Comparison of ENCODE assay signal across 20 cellular contexts in the genomic region with DNA sequence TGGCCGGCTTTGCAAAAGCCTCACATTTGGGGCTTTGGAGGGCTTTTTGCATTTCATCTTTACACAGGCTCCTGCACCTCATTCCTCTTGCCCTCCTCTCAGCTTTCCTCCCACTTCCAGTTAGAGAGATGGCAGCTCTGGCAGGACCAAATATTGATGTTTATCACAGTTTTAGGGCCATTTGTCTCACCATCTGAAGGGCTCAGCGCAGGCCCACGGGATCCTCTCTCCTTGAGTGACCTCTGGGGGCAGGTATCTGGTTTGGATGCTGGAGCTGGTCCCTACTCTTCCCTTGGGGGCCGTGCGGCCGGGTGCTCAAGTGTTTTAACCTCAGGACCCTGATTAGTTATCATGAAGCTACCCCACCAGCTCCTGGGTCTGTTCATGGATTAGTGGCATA. TPM values are rescaled to one million over a fixed set of nuclear protein-coding genes. Genes with fewer than 3 reads are reported as not detected.
DNase-seq lines count a peak whose midpoint lies in the region; ATAC-seq and TF ChIP-seq lines count a peak whose summit lies in the region.
"Had no signal": no experiment of that assay in that cellular context is flagged by ENCODE, and none has a peak within 500 bp of the region (broad histone marks: within the 10 kb centered on the region; RNA-seq: fewer than 3 reads in every experiment).

No MANE protein-coding gene starts in this region.

- H3K4me3 ChIP-seq in IMR-90 (ENCODE audit: insufficient read depth, low read depth, low read length) (no peak overlapping the region), muscle layer of colon (ENCODE audit: low read depth in 1 of 2, low read length in 2 of 2) (peak overlapping the region in 1 of 2 donors; percentile 11)
- no peak overlapping the region for H3K4me3 ChIP-seq in CD4-positive, alpha-beta memory T cell (ENCODE audit: low read length in 2 of 2)
- H3K4me3 ChIP-seq: BLaER1 treated with 17β-estradiol and CSF1 and Interleukin-3, amounts not matched to agents 10 nM and 100 nM; GM12878 had no signal

- H3K36me3 ChIP-seq in IMR-90 (ENCODE audit: control insufficient read depth, insufficient read depth, low read length) (peaks cover 12% of the 10 kb centered on the region), muscle layer of colon (ENCODE audit: insufficient read depth, low read length) (peaks cover 4% of the 10 kb centered on the region)
- no peaks in the 10 kb centered on the region for H3K36me3 ChIP-seq in CD4-positive, alpha-beta memory T cell (ENCODE audit: insufficient read depth, low read length)
- H3K36me3 ChIP-seq: BLaER1 treated with 17β-estradiol and CSF1 and Interleukin-3, amounts not matched to agents 10 nM and 100 nM had no signal

- H2AFZ ChIP-seq in IMR-90 (replicated peaks; ENCODE audit: low read length, poor library complexity): peak overlapping the region; percentile 16

- no peaks in the 10 kb centered on the region for H4K20me1 ChIP-seq in IMR-90 (ENCODE audit: insufficient read depth, low read length)

- H3K9me3 Mint-ChIP-seq in CD4-positive, alpha-beta memory T cell: peaks cover 0 to 3% (median 0%) of the 10 kb centered on the region in 8 donors
- H3K9me3 Mint-ChIP-seq: activated T-helper 17 cell treated with anti-CD3 and anti-CD28 coated beads, Interleukin-2, amount 50 U/mL, for 72 hours; immature natural killer cell had no signal

- no peak overlapping the region; the same call in 1 of the 2 replicates for H3K4me2 ChIP-seq in IMR-90 (ENCODE audit: low read depth, low read length)
- H3K4me2 ChIP-seq: BLaER1 treated with 17β-estradiol and CSF1 and Interleukin-3, amounts not matched to agents 10 nM and 100 nM had no signal

- no peak for TF ChIP-seq CTCF in IMR-90 (conservative IDR thresholded peaks at IDR 0.05; ENCODE audit: low read depth, low read length)

- peaks cover 29% of the 10 kb centered on the region for H3K9me1 ChIP-seq in IMR-90 (ENCODE audit: insufficient read depth, low read length)

- TF ChIP-seq POLR2A in IMR-90 (IDR thresholded peaks at IDR 0.05; ENCODE audit: low read depth, low read length): no peak

- H3K4me1 ChIP-seq in IMR-90 (ENCODE audit: control insufficient read depth, insufficient read depth, low read length) (peaks cover 42% of the 10 kb centered on the region), muscle layer of colon (ENCODE audit: insufficient read depth, low read length) (peaks cover 75% of the 10 kb centered on the region)
- no peaks in the 10 kb centered on the region for H3K4me1 ChIP-seq in CD4-positive, alpha-beta memory T cell (ENCODE audit: insufficient read depth, low read length)

- H3K18ac ChIP-seq in IMR-90 (ENCODE audit: low read depth, low read length): no peak overlapping the region; the same call in 1 of the 2 replicates

- no peaks in the 10 kb centered on the region for H3K36me3 Mint-ChIP-seq in CD4-positive, alpha-beta memory T cell
- H3K36me3 Mint-ChIP-seq: immature natural killer cell had no signal

- peak overlapping the region; percentile 85 for H2BK5ac ChIP-seq in IMR-90 (ENCODE audit: low read depth, low read length, poor library complexity, severe bottlenecking)

- in situ Hi-C loops in IMR-90 (cut with MboI; ENCODE audit: low sequenced_read_pairs): no loop called here

- H3K4me1 Mint-ChIP-seq in CD4-positive, alpha-beta memory T cell: no peaks in the 10 kb centered on the region
- H3K4me1 Mint-ChIP-seq: activated T-helper 17 cell treated with anti-CD3 and anti-CD28 coated beads, Interleukin-2, amount 50 U/mL, for 72 hours had no signal

- no peaks in the 10 kb centered on the region for H3K27me3 ChIP-seq in IMR-90 (ENCODE audit: control insufficient read depth, insufficient read depth, low read length)
- H3K27me3 ChIP-seq in muscle layer of colon (ENCODE audit: control insufficient read depth in 1 of 2, insufficient read depth in 2 of 2, low read length in 2 of 2): no peaks in the 10 kb centered on the region
- H3K27me3 ChIP-seq in CD4-positive, alpha-beta memory T cell (ENCODE audit: insufficient read depth, low read length): no peaks in the 10 kb centered on the region

- no peak for TF ChIP-seq RAD21 in IMR-90 (IDR thresholded peaks at IDR 0.05; ENCODE audit: low read length)

- ATAC-seq in IMR-90 (ENCODE audit: low read depth): no peak
- ATAC-seq in GM18502 (IDR thresholded peaks at IDR 0.05; ENCODE audit: poor library complexity, unreplicated experiment): no peak
- ATAC-seq: activated CD8-positive, alpha-beta T cell treated with anti-CD3 and anti-CD28 coated beads, Interleukin-2, amount 10 ng/mL, durations not matched to agents 7 days and 5 days; GM12878 had no signal

- peak overlapping the region; percentile 99 for H3K14ac ChIP-seq in IMR-90 (replicated peaks; ENCODE audit: low read depth, low read length)

- H3K27ac ChIP-seq in IMR-90 (ENCODE audit: insufficient read depth, low read length): peak overlapping the region; percentile 88
- H3K27ac ChIP-seq in cingulate gyrus (ENCODE audit: low read depth, low read length): peak overlapping the region; percentile 94
- H3K27ac ChIP-seq in muscle layer of colon (ENCODE audit: low read depth, low read length): peak overlapping the region; percentile 86
- peak overlapping the region; percentile 31 for H3K27ac ChIP-seq in temporal lobe (ENCODE audit: low read depth, low read length)
- H3K27ac ChIP-seq in CD4-positive, alpha-beta memory T cell (ENCODE audit: low read depth, low read length): no peak overlapping the region
- H3K27ac ChIP-seq: BLaER1 treated with 17β-estradiol and CSF1 and Interleukin-3, amounts not matched to agents 10 nM and 100 nM had no signal

- peaks cover 21 to 29% of the 10 kb centered on the region in 2 donors for H3K27me3 Mint-ChIP-seq in CD4-positive, alpha-beta memory T cell

- WGBS in IMR-90 (ENCODE audit: extremely low coverage in 2 of 2, insufficient read length in 1 of 2), 2 experiments: 67% methylated on average over 3 of the region's 6 CpGs; no CpG with 5 or more reads in 1 of the 2 experiments

- H3K56ac ChIP-seq in IMR-90 (ENCODE audit: extremely low read depth, insufficient read depth, low read length): peak overlapping the region; percentile 17; the same call in 1 of the 2 replicates

- H4K91ac ChIP-seq in IMR-90 (ENCODE audit: insufficient read depth, low read depth, low read length): peak overlapping the region; percentile 98

- no peak overlapping the region for H3K27ac Mint-ChIP-seq in CD4-positive, alpha-beta memory T cell
- H3K27ac Mint-ChIP-seq: activated CD8-positive, alpha-beta T cell treated with anti-CD3 and anti-CD28 coated beads, Interleukin-2, amount 10 ng/mL, durations not matched to agents 7 days and 5 days; activated T-helper 17 cell treated with anti-CD3 and anti-CD28 coated beads, Interleukin-2, amount 50 U/mL, for 72 hours had no signal

- H3K79me1 ChIP-seq in IMR-90 (ENCODE audit: low read depth in 1 of 2, low read length in 2 of 2): peaks cover 29 to 70% of the 10 kb centered on the region in 2 experiments; a peak in 3 of 4 replicates

- no TSS peak for BruUV-seq in IMR-90 (replicated peaks; lab: Mats Ljungman, UMichigan)

- DNase-seq in IMR-90 (no peak), NCI-H69 (lab: John Stamatoyannopoulos, UW) (no peak)
- no peak for DNase-seq in CD4-positive, alpha-beta memory T cell
- DNase-seq in stimulated activated CD4-positive, alpha-beta T cell treated with anti-CD3 and anti-CD28 coated beads, Interleukin-4, amount 100 ng/mL, for 4 hours: no peak
- DNase-seq: activated CD8-positive, alpha-beta T cell treated with anti-CD3 and anti-CD28 coated beads, Interleukin-2, amount 10 ng/mL, durations not matched to agents 7 days and 5 days; effector CD8-positive, alpha-beta T cell; EL; foreskin melanocyte; immature natural killer cell; MM.1S; NCI-H2107; NK-92 treated with Interleukin-12 subunit alpha and Interleukin-12 subunit beta, amount 100 ng/mL, for 24 hours; SHP77 treated with DMSO at 0.1 percent for 48 hours had no signal

- peak overlapping the region; percentile 100 for H2BK120ac ChIP-seq in IMR-90 (ENCODE audit: low read depth, low read length)

- no peaks in the 10 kb centered on the region for H3K9me3 ChIP-seq in IMR-90 (ENCODE audit: control insufficient read depth, insufficient read depth, low read length)
- no peaks in the 10 kb centered on the region for H3K9me3 ChIP-seq in muscle layer of colon (ENCODE audit: low read length)
- H3K9me3 ChIP-seq in CD4-positive, alpha-beta memory T cell (ENCODE audit: control insufficient read depth in 1 of 2, low read length in 2 of 2): no peaks in the 10 kb centered on the region
- H3K9me3 ChIP-seq: BLaER1 treated with 17β-estradiol and CSF1 and Interleukin-3, amounts not matched to agents 10 nM and 100 nM had no signal

- no peak overlapping the region; the same call in 1 of the 2 replicates for H4K5ac ChIP-seq in IMR-90 (ENCODE audit: low read depth, low read length)

- peak overlapping the region; percentile 81 to 97 for H4K8ac ChIP-seq in IMR-90 (ENCODE audit: low read depth in 2 of 2, low read length in 2 of 2)

- peak overlapping the region; percentile 97 for H2AK9ac ChIP-seq in IMR-90 (replicated peaks; ENCODE audit: low read depth, low read length, poor library complexity)

- dilution Hi-C loops in IMR-90 (cut with HindIII; ENCODE audit: low sequenced_read_pairs, unreplicated experiment): no loop called here

- CTCF ChIA-PET in IMR-90 (lab: Yijun Ruan, JAX): interaction anchor here (0.5 to 2.6 kb wide), 2 partner anchors 12 to 130 kb away, joined by 6 to 20 read pairs; no protein-coding TSS in a partner anchor
- CTCF ChIA-PET in CD4-positive, alpha-beta memory T cell (lab: Charles Lee; ENCODE audit: partially characterized antibody): no interaction called here

- H3K4ac ChIP-seq in IMR-90 (ENCODE audit: low read depth, low read length): peak overlapping the region; percentile 100

- H3K4me3 Mint-ChIP-seq in CD4-positive, alpha-beta memory T cell: no peak overlapping the region
- H3K4me3 Mint-ChIP-seq: activated CD8-positive, alpha-beta T cell treated with anti-CD3 and anti-CD28 coated beads, Interleukin-2, amount 10 ng/mL, durations not matched to agents 7 days and 5 days; activated T-helper 17 cell treated with anti-CD3 and anti-CD28 coated beads, Interleukin-2, amount 50 U/mL, for 72 hours; immature natural killer cell had no signal

- POLR2A ChIA-PET in IMR-90 (lab: Charles Lee; ENCODE audit: unreplicated experiment): no interaction called here
- POLR2A ChIA-PET in CD4-positive, alpha-beta memory T cell (lab: Charles Lee; ENCODE audit: partially characterized antibody): no interaction called here

- H3K9ac ChIP-seq in IMR-90 (ENCODE audit: low read depth, low read length): no peak overlapping the region; the same call in 1 of the 2 replicates
- H3K9ac ChIP-seq in muscle layer of colon (ENCODE audit: low read length): no peak overlapping the region
- H3K9ac ChIP-seq: BLaER1 treated with 17β-estradiol and CSF1 and Interleukin-3, amounts not matched to agents 10 nM and 100 nM had no signal

- intact Hi-C loops in IMR-90 (cut with micrococcal nuclease): loop anchor here (2.0 kb wide), 1 partner anchor 19 kb away; no protein-coding TSS in a partner anchor
- intact Hi-C loops in CD4-positive, alpha-beta memory T cell (cut with micrococcal nuclease): no loop called here

- peak overlapping the region; percentile 98 for H2AK5ac ChIP-seq in IMR-90 (ENCODE audit: low read depth, low read length)

- H2BK15ac ChIP-seq in IMR-90 (ENCODE audit: low read depth, low read length): peak overlapping the region; percentile 99; the same call in 2 of the 3 replicates

- H2BK20ac ChIP-seq in IMR-90 (ENCODE audit: low read depth, low read length): peak overlapping the region; percentile 99

- H3K23ac ChIP-seq in IMR-90 (ENCODE audit: low read depth, low read length): peak overlapping the region; percentile 99

RNA-seq across cellular contexts. Expression of a gene that starts 19.9 kb away (rescaled TPM):
- total RNA-seq in IMR-90 (2012; rRNA removed): 7.8 and 7.9 TPM in 2 replicates
- polyA plus RNA-seq in IMR-90 (2012; rRNA removed): 9.0 and 11.2 TPM in 2 replicates
- polyA plus RNA-seq in IMR-90 (2012; cell fraction: cytosol; rRNA removed): 6.2 and 7.6 TPM in 2 replicates
- polyA plus RNA-seq in IMR-90 (2012; cell fraction: nucleus; rRNA removed; ENCODE audit: low replicate concordance): 5.0 and 13.0 TPM in 2 replicates
- 1.7 TPM for total RNA-seq in temporal lobe
- total RNA-seq in CD4-positive, alpha-beta memory T cell: not detected
- polyA plus RNA-seq in CD4-positive, alpha-beta memory T cell: not detected
- total RNA-seq: activated T-helper 17 cell treated with anti-CD3 and anti-CD28 coated beads, Interleukin-2, amount 50 U/mL, for 72 hours; GM12878 had no signal
- polyA plus RNA-seq: immature natural killer cell had no signal
